Comparison of ENCODE assay signal across 25 cellular contexts in the genomic region with DNA sequence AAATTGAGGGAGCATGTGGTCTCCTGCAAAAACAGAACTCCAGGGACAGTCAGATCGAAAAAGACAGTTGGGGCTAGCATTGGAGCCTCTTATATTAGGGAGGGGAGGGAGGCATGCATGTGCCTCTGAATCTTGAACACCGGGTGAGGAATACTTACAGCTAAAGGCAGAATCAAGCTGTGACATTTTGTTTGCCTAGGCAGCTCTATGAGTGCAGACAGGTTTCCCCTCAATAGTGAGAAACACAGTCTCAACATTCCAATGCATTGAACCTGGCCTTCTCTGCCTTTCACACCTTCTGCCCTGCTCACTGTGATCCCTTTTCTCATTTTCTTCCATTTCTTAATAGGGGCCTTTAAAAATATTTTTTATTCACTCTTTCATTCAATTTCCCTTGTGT.
"Had no signal": no experiment of that assay in that cellular context is flagged by ENCODE, and none has a peak within 500 bp of the region (broad histone marks: within the 10 kb centered on the region; RNA-seq: fewer than 3 reads in every experiment).

No MANE protein-coding gene starts in this region.

- H3K27me3 Mint-ChIP-seq: natural killer cell treated with Interleukin-12 subunit alpha and Interleukin-12 subunit beta and Interleukin-15 and Interleukin-18, amount 100 ng/mL, for 72 hours; progenitor cell of endocrine pancreas; stimulated activated naive B cell treated with anti-CD40 and anti-IgM and Interleukin-4, amounts not matched to agents 10 μg/mL and 1 μg/mL and 100 μg/mL, for 72 hours had no signal

- H3K27me3 ChIP-seq: ovary, right atrium auricular region, right lobe of liver, stomach, testis, thyroid gland, transverse colon, upper lobe of left lung had no signal

- H3K4me1 Mint-ChIP-seq: immature natural killer cell; naive thymus-derived CD4-positive, alpha-beta T cell; stimulated activated naive B cell treated with anti-CD40 and anti-IgM and Interleukin-4, amounts not matched to agents 10 μg/mL and 1 μg/mL and 100 μg/mL, for 72 hours had no signal

- H3K4me3 Mint-ChIP-seq: immature natural killer cell; naive thymus-derived CD4-positive, alpha-beta T cell; natural killer cell treated with Interleukin-12 subunit alpha and Interleukin-12 subunit beta and Interleukin-15 and Interleukin-18, amount 100 ng/mL, for 72 hours; stimulated activated naive B cell treated with anti-CD40 and anti-IgM and Interleukin-4, amounts not matched to agents 10 μg/mL and 1 μg/mL and 100 μg/mL, for 72 hours had no signal

- H3K9me3 Mint-ChIP-seq: naive thymus-derived CD4-positive, alpha-beta T cell; stimulated activated naive B cell treated with anti-CD40 and anti-IgM and Interleukin-4, amounts not matched to agents 10 μg/mL and 1 μg/mL and 100 μg/mL, for 72 hours had no signal

- H3K27ac Mint-ChIP-seq: immature natural killer cell; naive thymus-derived CD4-positive, alpha-beta T cell; natural killer cell treated with Interleukin-12 subunit alpha and Interleukin-12 subunit beta and Interleukin-15 and Interleukin-18, amount 100 ng/mL, for 72 hours; progenitor cell of endocrine pancreas; stimulated activated naive B cell treated with anti-CD40 and anti-IgM and Interleukin-4, amounts not matched to agents 10 μg/mL and 1 μg/mL and 100 μg/mL, for 72 hours had no signal

- ATAC-seq: mucosa of descending colon; naive thymus-derived CD4-positive, alpha-beta T cell; natural killer cell treated with Interleukin-12 subunit alpha and Interleukin-12 subunit beta and Interleukin-15 and Interleukin-18, amount 100 ng/mL, for 72 hours; right lobe of liver; stimulated activated naive B cell treated with anti-CD40 and anti-IgM and Interleukin-4, amounts not matched to agents 10 μg/mL and 1 μg/mL and 100 μg/mL, for 72 hours; stimulated activated naive CD8-positive, alpha-beta T cell treated with anti-CD3 and anti-CD28 coated beads, Interleukin-15, Interleukin-2, amounts not matched to agents 100 U/mL and 50 U/mL, for 24 hours had no signal

- H3K36me3 ChIP-seq: left ventricle myocardium inferior, ovary, right atrium auricular region, right lobe of liver, stomach, thyroid gland, transverse colon, upper lobe of left lung had no signal

- H3K9me3 ChIP-seq: left ventricle myocardium inferior, mucosa of descending colon, ovary, right atrium auricular region, right lobe of liver, stomach, testis, thyroid gland, transverse colon, upper lobe of left lung had no signal

- H3K27ac ChIP-seq: left ventricle myocardium inferior, ovary, right atrium auricular region, right lobe of liver, stomach, testis, thyroid gland, transverse colon, upper lobe of left lung had no signal

- H3K36me3 Mint-ChIP-seq: immature natural killer cell; naive thymus-derived CD4-positive, alpha-beta T cell; natural killer cell treated with Interleukin-12 subunit alpha and Interleukin-12 subunit beta and Interleukin-15 and Interleukin-18, amount 100 ng/mL, for 72 hours; stimulated activated naive B cell treated with anti-CD40 and anti-IgM and Interleukin-4, amounts not matched to agents 10 μg/mL and 1 μg/mL and 100 μg/mL, for 72 hours had no signal

- H3K4me1 ChIP-seq: left ventricle myocardium inferior, right atrium auricular region, stomach, testis, thyroid gland, transverse colon, upper lobe of left lung had no signal

- H3K4me2 ChIP-seq: smooth muscle cell had no signal

- H3K4me3 ChIP-seq: left ventricle myocardium inferior, lung, mucosa of descending colon, ovary, right atrium auricular region, right lobe of liver, smooth muscle cell, stomach, testis, thyroid gland, transverse colon, upper lobe of left lung had no signal

- DNase-seq: hypothalamus; immature natural killer cell; kidney; left ventricle myocardium inferior; midbrain; mucosa of descending colon; naive thymus-derived CD4-positive, alpha-beta T cell; ovary; right lobe of liver; stimulated activated CD4-positive, alpha-beta T cell treated with anti-CD3 and anti-CD28 coated beads, Interleukin-1b, Interleukin-23, amount 100 ng/mL, for 48 hours; stimulated activated CD4-positive, alpha-beta T cell treated with anti-CD3 and anti-CD28 coated beads, Interleukin-2, amount 100 ng/mL, for 48 hours; stimulated activated CD4-positive, alpha-beta T cell treated with anti-CD3 and anti-CD28 coated beads, Interleukin-4, amount 100 ng/mL, for 4 hours; stimulated activated CD8-positive, alpha-beta memory T cell treated with anti-CD3 and anti-CD28 coated beads, Interleukin-4, amount 100 ng/mL, for 48 hours; stimulated activated naive B cell treated with anti-CD40 and anti-IgM and Interleukin-4, amounts not matched to agents 10 μg/mL and 1 μg/mL and 100 μg/mL, for 72 hours; stimulated activated naive CD8-positive, alpha-beta T cell treated with anti-CD3 and anti-CD28 coated beads, Interleukin-15, Interleukin-2, amounts not matched to agents 100 U/mL and 50 U/mL, for 24 hours; stomach; testis; thyroid gland; transverse colon; upper lobe of left lung had no signal
